ENCODE assay signal across 8 cellular contexts in genomic region chr6:43926644-43927524, GRCh38.
DNase-seq lines count a peak whose midpoint lies in the region; ATAC-seq and TF ChIP-seq lines count a peak whose summit lies in the region.

No MANE protein-coding gene starts in this region.

- H3K36me3 ChIP-seq in Peyer's patch: no peaks in the 10 kb centered on the region
- H3K36me3 ChIP-seq in gastrocnemius medialis: no peaks in the 10 kb centered on the region

- no peaks in the 10 kb centered on the region for H3K36me3 Mint-ChIP-seq in naive thymus-derived CD8-positive, alpha-beta T cell

- H3K27me3 ChIP-seq in Peyer's patch (no peaks in the 10 kb centered on the region), gastrocnemius medialis (no peaks in the 10 kb centered on the region)

- intact Hi-C loops in gastrocnemius medialis (cut with DNase I; ENCODE audit: low total_unique reads): no loop called here

- no peak for TF ChIP-seq POLR2A in Peyer's patch (IDR thresholded peaks at IDR 0.05)
- TF ChIP-seq POLR2A in gastrocnemius medialis (IDR thresholded peaks at IDR 0.05): no peak

- H3K9me3 ChIP-seq in Peyer's patch (no peaks in the 10 kb centered on the region), gastrocnemius medialis (no peaks in the 10 kb centered on the region)

- H3K4me3 Mint-ChIP-seq in naive thymus-derived CD8-positive, alpha-beta T cell: no peak overlapping the region

- H3K27ac Mint-ChIP-seq in naive thymus-derived CD8-positive, alpha-beta T cell: no peak overlapping the region

- H3K9me3 Mint-ChIP-seq in naive thymus-derived CD8-positive, alpha-beta T cell: no peaks in the 10 kb centered on the region

- ATAC-seq in gastrocnemius medialis (no peak), HG03159 (IDR thresholded peaks at IDR 0.05; ENCODE audit: unreplicated experiment) (no peak)
- ATAC-seq in naive thymus-derived CD8-positive, alpha-beta T cell: no peak

- peaks cover 21 to 41% (median 36%) of the 10 kb centered on the region in 4 donors for H3K4me1 Mint-ChIP-seq in naive thymus-derived CD8-positive, alpha-beta T cell

- in situ Hi-C loops in gastrocnemius medialis (cut with MboI; ENCODE audit: low sequenced_read_pairs in 4 of 4): no loop called here

- POLR2A ChIA-PET in naive thymus-derived CD8-positive, alpha-beta T cell (lab: Charles Lee): no interaction called here

- H3K4me1 ChIP-seq in Peyer's patch (peaks cover 6 to 19% (median 9%) of the 10 kb centered on the region in 4 donors), gastrocnemius medialis (no peaks in the 10 kb centered on the region)

- H3K27ac ChIP-seq in C4-2B (peak overlapping the region; percentile 4; the same call in 1 of the 2 replicates), Peyer's patch (peak overlapping the region in 2 of 4 donors; percentile 52 to 83), gastrocnemius medialis (no peak overlapping the region)

- no peak for TF ChIP-seq CTCF in C4-2B (conservative IDR thresholded peaks at IDR 0.05)
- TF ChIP-seq CTCF in Peyer's patch (IDR thresholded peaks at IDR 0.05): no peak
- no peak for TF ChIP-seq CTCF in fibroblast of pulmonary artery (IDR thresholded peaks at IDR 0.05; ENCODE audit: low read length, missing control alignments)
- no peak for TF ChIP-seq CTCF in gastrocnemius medialis (IDR thresholded peaks at IDR 0.05 in 4 of 5, conservative IDR thresholded peaks at IDR 0.05 in 1 of 5)

- no peak overlapping the region for H3K4me3 ChIP-seq in Peyer's patch
- H3K4me3 ChIP-seq in fibroblast of pulmonary artery (replicated peaks; ENCODE audit: low read depth, low read length): no peak overlapping the region
- no peak overlapping the region for H3K4me3 ChIP-seq in gastrocnemius medialis

- DNase-seq in HuH-7 (ENCODE audit: low spot score) (peak; percentile 72), Peyer's patch (peak in 2 of 3 donors; percentile 70 to 82), fibroblast of pulmonary artery (ENCODE audit: low read depth) (peak; percentile 91), putamen (ENCODE audit: low spot score) (peak; percentile 26), gastrocnemius medialis (no peak)
- DNase-seq in naive thymus-derived CD8-positive, alpha-beta T cell: no peak

- H3K27me3 Mint-ChIP-seq in naive thymus-derived CD8-positive, alpha-beta T cell: no peaks in the 10 kb centered on the region

Comparison
In these comparisons a context has a peak if more than half of its experiments do, and no peak if none do; other contexts are left out.
1. DNase-seq: peak in HuH-7 (single experiment), Peyer's patch (2 of 3), fibroblast of pulmonary artery (single experiment) and putamen (single experiment); none in gastrocnemius medialis (0 of 2) and naive thymus-derived CD8-positive, alpha-beta T cell (0 of 10).